In genomic region chr12:53171725-53172329, GRCh38 we compare ENCODE assay signal across 14 cellular contexts.
DNase-seq lines count a peak whose midpoint lies in the region; ATAC-seq and TF ChIP-seq lines count a peak whose summit lies in the region.
"Had no signal": no experiment of that assay in that cellular context is flagged by ENCODE, and none has a peak within 500 bp of the region (broad histone marks: within the 10 kb centered on the region; RNA-seq: fewer than 3 reads in every experiment).

No MANE protein-coding gene starts in this region.

- no peak overlapping the region for H3K4me3 Mint-ChIP-seq in stimulated activated effector memory CD8-positive, alpha-beta T cell treated with anti-CD3 and anti-CD28 coated beads, Interleukin-12 subunit alpha, Interleukin-12 subunit beta, amount 100 ng/mL, for 72 hours
- H3K4me3 Mint-ChIP-seq: natural killer cell treated with Interleukin-12 subunit alpha and Interleukin-12 subunit beta and Interleukin-15 and Interleukin-18, amount 100 ng/mL, for 72 hours had no signal

- peak; percentile 29 for ATAC-seq in SK-N-SH treated with all-trans-retinoic acid at 6 μM for 48 hours
- ATAC-seq in stimulated activated effector memory CD8-positive, alpha-beta T cell treated with anti-CD3 and anti-CD28 coated beads, Interleukin-12 subunit alpha, Interleukin-12 subunit beta, amount 100 ng/mL, for 72 hours: no peak
- ATAC-seq: natural killer cell treated with Interleukin-12 subunit alpha and Interleukin-12 subunit beta and Interleukin-15 and Interleukin-18, amount 100 ng/mL, for 72 hours had no signal

- peaks cover 5% of the 10 kb centered on the region for H3K36me3 Mint-ChIP-seq in stimulated activated effector memory CD8-positive, alpha-beta T cell treated with anti-CD3 and anti-CD28 coated beads, Interleukin-12 subunit alpha, Interleukin-12 subunit beta, amount 100 ng/mL, for 72 hours
- H3K36me3 Mint-ChIP-seq: natural killer cell treated with Interleukin-12 subunit alpha and Interleukin-12 subunit beta and Interleukin-15 and Interleukin-18, amount 100 ng/mL, for 72 hours had no signal

- TF ChIP-seq CTCF in fibroblast of mammary gland (conservative IDR thresholded peaks at IDR 0.05; ENCODE audit: control insufficient read depth, insufficient read depth, low read depth, low read length): no peak

- H3K9me3 Mint-ChIP-seq in stimulated activated effector memory CD8-positive, alpha-beta T cell treated with anti-CD3 and anti-CD28 coated beads, Interleukin-12 subunit alpha, Interleukin-12 subunit beta, amount 100 ng/mL, for 72 hours: no peaks in the 10 kb centered on the region
- H3K9me3 Mint-ChIP-seq: natural killer cell treated with Interleukin-12 subunit alpha and Interleukin-12 subunit beta and Interleukin-15 and Interleukin-18, amount 100 ng/mL, for 72 hours had no signal

- DNase-seq in SHP77 (lab: John Stamatoyannopoulos, UW): peak; percentile 5 to 17
- DNase-seq in SHP77 treated with DMSO at 0.1 percent for 48 hours (lab: John Stamatoyannopoulos, UW): no peak
- peak; percentile 25 for DNase-seq in fibroblast of mammary gland (ENCODE audit: low read depth)
- no peak for DNase-seq in stimulated activated effector memory CD8-positive, alpha-beta T cell treated with anti-CD3 and anti-CD28 coated beads, Interleukin-12 subunit alpha, Interleukin-12 subunit beta, amount 100 ng/mL, for 72 hours (ENCODE audit: low spot score in 2 of 2)
- DNase-seq in medulla oblongata (ENCODE audit: extremely low spot score): no peak
- DNase-seq in hypothalamus (lab: John Stamatoyannopoulos, UW): no peak
- DNase-seq in DMS53 treated with DMSO at 0.1 percent for 48 hours (lab: John Stamatoyannopoulos, UW; ENCODE audit: unreplicated experiment): no peak
- DNase-seq: activated CD4-positive, alpha-beta T cell treated with anti-CD3 and anti-CD28 coated beads, Interleukin-2, amount 50 U/mL, for 4 hours; activated naive CD4-positive, alpha-beta T cell; NCI-H1436 treated with DMSO at 0.1 percent for 48 hours; spleen; T-helper 1 cell had no signal

- no peak overlapping the region for H3K4me3 ChIP-seq in fibroblast of mammary gland (ENCODE audit: control insufficient read depth, low read depth, low read length)
- H3K4me3 ChIP-seq: spleen had no signal

- peak overlapping the region; percentile 16 for H3K27ac Mint-ChIP-seq in stimulated activated effector memory CD8-positive, alpha-beta T cell treated with anti-CD3 and anti-CD28 coated beads, Interleukin-12 subunit alpha, Interleukin-12 subunit beta, amount 100 ng/mL, for 72 hours
- H3K27ac Mint-ChIP-seq: natural killer cell treated with Interleukin-12 subunit alpha and Interleukin-12 subunit beta and Interleukin-15 and Interleukin-18, amount 100 ng/mL, for 72 hours had no signal

- H3K4me1 Mint-ChIP-seq in stimulated activated effector memory CD8-positive, alpha-beta T cell treated with anti-CD3 and anti-CD28 coated beads, Interleukin-12 subunit alpha, Interleukin-12 subunit beta, amount 100 ng/mL, for 72 hours: peaks cover 6% of the 10 kb centered on the region

TF ChIP-seq in SK-N-SH treated with all-trans-retinoic acid at 6 μM for 48 hours, 23 proteins besides CTCF, POLR2A, EP300 and RAD21:
- no peak for TF ChIP-seq OSR1 (CRISPR knock-in tag; IDR thresholded peaks at IDR 0.05)
- no peak for TF ChIP-seq ESRRG (CRISPR knock-in tag; IDR thresholded peaks at IDR 0.05)
- TF ChIP-seq TSHZ2 (CRISPR knock-in tag; IDR thresholded peaks at IDR 0.05): no peak
- no peak for TF ChIP-seq BACH2 (CRISPR knock-in tag; IDR thresholded peaks at IDR 0.05; ENCODE audit: borderline replicate concordance)
- no peak for TF ChIP-seq ZC3H10 (CRISPR knock-in tag; IDR thresholded peaks at IDR 0.05)
- no peak for TF ChIP-seq TCF4 (CRISPR knock-in tag; IDR thresholded peaks at IDR 0.05; ENCODE audit: borderline replicate concordance)
- no peak for TF ChIP-seq PATZ1 (CRISPR knock-in tag; IDR thresholded peaks at IDR 0.05; ENCODE audit: borderline replicate concordance)
- TF ChIP-seq ISL1 (CRISPR knock-in tag; IDR thresholded peaks at IDR 0.05): no peak
- no peak for TF ChIP-seq ZNF70 (CRISPR knock-in tag; IDR thresholded peaks at IDR 0.05)

Comparison
In these comparisons a context has a peak if more than half of its experiments do, and no peak if none do; other contexts are left out.
1. DNase-seq: peak in SHP77 (2 of 2) and fibroblast of mammary gland (single experiment); none in SHP77 treated with DMSO at 0.1 percent for 48 hours (single experiment), stimulated activated effector memory CD8-positive, alpha-beta T cell treated with anti-CD3 and anti-CD28 coated beads, Interleukin-12 subunit alpha, Interleukin-12 subunit beta, amount 100 ng/mL, for 72 hours (0 of 2), medulla oblongata (single experiment), hypothalamus (0 of 51) and DMS53 treated with DMSO at 0.1 percent for 48 hours (single experiment).